ENCODE assay signal across 15 cellular contexts in genomic region chrX:70176938-70177533, GRCh38. TPM values are rescaled to one million over a fixed set of nuclear protein-coding genes. Genes with fewer than 3 reads are reported as not detected.
A peak's percentile ranks its signal among the peaks of the same experiment; 100 is the strongest.
DNase-seq lines count a peak whose midpoint lies in the region; ATAC-seq, FAIRE-seq and TF ChIP-seq lines count a peak whose summit lies in the region.
"Had no signal": no experiment of that assay in that cellular context is flagged by ENCODE, and none has a peak within 500 bp of the region (broad histone marks: within the 10 kb centered on the region; RNA-seq: fewer than 3 reads in every experiment).

DGAT2L6 (plus strand) TSS chrX:70177483; CDS start chrX:70177583, 100 bp downstream.

- peaks cover 11% of the 10 kb centered on the region for H3K9me3 Mint-ChIP-seq in progenitor cell of endocrine pancreas (ENCODE audit: low read depth)
- H3K9me3 Mint-ChIP-seq: activated T-cell treated with anti-CD3 and anti-CD28 coated beads, Interleukin-2, amount 50 U/mL, for 24 hours had no signal

- no peak within 1 kb of the TSS for H3K4me3 ChIP-seq in WERI-Rb-1 (ENCODE audit: low read depth, low read length)
- H3K4me3 ChIP-seq: skin epidermis had no signal

- H3K36me3 Mint-ChIP-seq in progenitor cell of endocrine pancreas (ENCODE audit: insufficient read depth), result no peaks in the 10 kb centered on the region

- H3K36me3 ChIP-seq in WERI-Rb-1, result no peaks in the 10 kb centered on the region

- no peaks in the 10 kb centered on the region for H3K4me1 Mint-ChIP-seq in progenitor cell of endocrine pancreas (ENCODE audit: low read depth)

- H3K27me3 ChIP-seq in WERI-Rb-1 (ENCODE audit: insufficient read depth, low read depth, severe bottlenecking), result peaks cover 14% of the 10 kb centered on the region

- H3K9me3 ChIP-seq in WERI-Rb-1 (ENCODE audit: severe bottlenecking), result no peaks in the 10 kb centered on the region

- H3K27me3 Mint-ChIP-seq in progenitor cell of endocrine pancreas, result no peaks in the 10 kb centered on the region

- DNase-seq in WERI-Rb-1 (peak; percentile 64), left lobe of liver (ENCODE audit: low spot score) (no peak), RCC 7860 (ENCODE audit: low spot score) (no peak), progenitor cell of endocrine pancreas (ENCODE audit: low spot score, unreplicated experiment) (no peak), GF-D8 (lab: John Stamatoyannopoulos, UW) (no peak)
- DNase-seq: activated T-cell treated with anti-CD3 and anti-CD28 coated beads, Interleukin-2, amount 50 U/mL, for 24 hours; GDM1; head of caudate nucleus; NCI-H187; SW 1271 had no signal

- no peak for FAIRE-seq in RCC 7860 (lab: Jason Lieb, UNC)

- H3K27ac ChIP-seq in WERI-Rb-1, result peak within 1 kb of the TSS; percentile 55; the same call in 1 of the 2 replicates
- H3K27ac ChIP-seq: skin epidermis had no signal

- TF ChIP-seq CTCF in WERI-Rb-1 (IDR thresholded peaks at IDR 0.05; ENCODE audit: low read depth, low read length), result no peak
- no peak for TF ChIP-seq CTCF in progenitor cell of endocrine pancreas (IDR thresholded peaks at IDR 0.05; ENCODE audit: unreplicated experiment)

- ATAC-seq in GM18858 (IDR thresholded peaks at IDR 0.05; ENCODE audit: unreplicated experiment), result peak; percentile 47
- ATAC-seq in GM21526 (IDR thresholded peaks at IDR 0.05; ENCODE audit: low FRiP score, unreplicated experiment), result peak; percentile 64
- peak; percentile 40 for ATAC-seq in HG03558 (IDR thresholded peaks at IDR 0.05; ENCODE audit: extremely low read depth, unreplicated experiment)
- ATAC-seq in left lobe of liver, result no peak

- H3K4me3 Mint-ChIP-seq in progenitor cell of endocrine pancreas (ENCODE audit: low read depth), result no peak within 1 kb of the TSS
- H3K4me3 Mint-ChIP-seq: activated T-cell treated with anti-CD3 and anti-CD28 coated beads, Interleukin-2, amount 50 U/mL, for 24 hours had no signal

- no peak within 1 kb of the TSS for H3K27ac Mint-ChIP-seq in progenitor cell of endocrine pancreas
- H3K27ac Mint-ChIP-seq: activated T-cell treated with anti-CD3 and anti-CD28 coated beads, Interleukin-2, amount 50 U/mL, for 24 hours had no signal

RNA-seq across cellular contexts. Expression of gene DGAT2L6, which starts in this region (rescaled TPM):
- total RNA-seq in left lobe of liver (not detected), progenitor cell of endocrine pancreas (not detected in 2 replicates)
- total RNA-seq: cerebellum had no signal
